ENCODE assay signal across 17 cellular contexts in the genomic region with DNA sequence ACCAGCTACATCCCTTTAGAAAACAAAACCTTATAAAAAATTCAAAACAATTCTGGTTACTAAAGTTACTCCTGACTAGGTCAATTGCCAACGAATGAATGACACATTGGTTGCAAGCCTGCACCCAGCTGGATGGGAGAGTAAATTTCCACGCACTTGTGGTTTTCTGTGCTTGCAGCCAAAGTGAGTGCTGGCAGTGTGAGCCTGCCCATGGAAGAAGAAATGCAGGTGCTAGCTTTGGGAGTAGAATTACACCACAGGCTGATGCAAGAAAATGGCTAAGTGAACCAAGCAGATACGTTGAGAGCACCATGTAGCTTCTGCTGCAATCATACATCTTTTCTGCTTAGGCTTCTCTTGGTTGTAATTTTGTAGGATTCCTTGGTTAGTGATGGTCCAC.
DNase-seq lines count a peak whose midpoint lies in the region; ATAC-seq and TF ChIP-seq lines count a peak whose summit lies in the region.
"Had no signal": no experiment of that assay in that cellular context is flagged by ENCODE, and none has a peak within 500 bp of the region (broad histone marks: within the 10 kb centered on the region; RNA-seq: fewer than 3 reads in every experiment).

No MANE protein-coding gene starts in this region.

- in situ Hi-C loops in brain microvascular endothelial cell (cut with HindIII; ENCODE audit: low pct_ligation_motif_present, low sequenced_read_pairs) = no loop called here

- H3K4me1 ChIP-seq in effector memory CD4-positive, alpha-beta T cell (ENCODE audit: control insufficient read depth, insufficient read depth, low read length, poor library complexity, severe bottlenecking) = no peaks in the 10 kb centered on the region
- H3K4me1 ChIP-seq: adrenal gland, gastroesophageal sphincter had no signal

- H3K36me3 Mint-ChIP-seq in activated T-cell treated with anti-CD3 and anti-CD28 coated beads, Interleukin-2, amount 50 U/mL, for 72 hours (ENCODE audit: insufficient read depth in 2 of 2) = no peaks in the 10 kb centered on the region

- no peak for ATAC-seq in HG02840 (IDR thresholded peaks at IDR 0.05; ENCODE audit: low FRiP score, unreplicated experiment)
- ATAC-seq in activated T-cell treated with anti-CD3 and anti-CD28 coated beads, Interleukin-2, amount 50 U/mL, for 72 hours (replicated peaks in 1 of 2) = no peak
- ATAC-seq: gastroesophageal sphincter, GM12878 had no signal

- H3K27me3 ChIP-seq in brain microvascular endothelial cell (replicated peaks) = no peaks in the 10 kb centered on the region
- H3K27me3 ChIP-seq in effector memory CD4-positive, alpha-beta T cell (replicated peaks; ENCODE audit: control insufficient read depth, insufficient read depth, low read length, poor library complexity, severe bottlenecking) = no peaks in the 10 kb centered on the region
- H3K27me3 ChIP-seq: adrenal gland had no signal

- peak; percentile 56 for DNase-seq in AG10803 (ENCODE audit: low read depth)
- peak; percentile 72 for DNase-seq in HT1080 (ENCODE audit: low read depth)
- peak; percentile 62 for DNase-seq in RPMI7951 (ENCODE audit: low read depth)
- DNase-seq in glomerular visceral epithelial cell (ENCODE audit: extremely low spot score) = peak; percentile 1
- no peak for DNase-seq in activated T-cell treated with anti-CD3 and anti-CD28 coated beads, Interleukin-2, amount 50 U/mL, for 72 hours
- no peak for DNase-seq in brain microvascular endothelial cell
- no peak for DNase-seq in effector memory CD4-positive, alpha-beta T cell
- DNase-seq: activated T-cell treated with anti-CD3 and anti-CD28 coated beads, Interleukin-2, amount 50 U/mL, for 24 hours; adrenal gland; KBM-7; kidney glomerular epithelial cell; NCI-H2029 treated with DMSO at 0.1 percent for 48 hours; SW 1271 had no signal

- H3K27me3 Mint-ChIP-seq in activated T-cell treated with anti-CD3 and anti-CD28 coated beads, Interleukin-2, amount 50 U/mL, for 72 hours (ENCODE audit: low read depth) = peaks cover 39% of the 10 kb centered on the region

- TF ChIP-seq CTCF in AG10803 (conservative IDR thresholded peaks at IDR 0.05; ENCODE audit: low read length) (no peak), brain microvascular endothelial cell (IDR thresholded peaks at IDR 0.05; ENCODE audit: low read depth, low read length, missing control alignments) (no peak)

- H3K4me3 ChIP-seq in AG10803 (ENCODE audit: low read length) (no peak overlapping the region), brain microvascular endothelial cell (ENCODE audit: low read depth, low read length) (no peak overlapping the region)
- no peak overlapping the region for H3K4me3 ChIP-seq in effector memory CD4-positive, alpha-beta T cell (ENCODE audit: insufficient read depth, low read depth, low read length, poor library complexity, severe bottlenecking)
- H3K4me3 ChIP-seq: adrenal gland, gastroesophageal sphincter, GM12878 had no signal

- peaks cover 0 to 2% of the 10 kb centered on the region in 2 donors for H3K9me3 Mint-ChIP-seq in activated T-cell treated with anti-CD3 and anti-CD28 coated beads, Interleukin-2, amount 50 U/mL, for 72 hours
- H3K9me3 Mint-ChIP-seq: activated T-cell treated with anti-CD3 and anti-CD28 coated beads, Interleukin-2, amount 50 U/mL, for 24 hours had no signal

- no peak overlapping the region for H3K27ac Mint-ChIP-seq in activated T-cell treated with anti-CD3 and anti-CD28 coated beads, Interleukin-2, amount 50 U/mL, for 72 hours
- H3K27ac Mint-ChIP-seq: activated T-cell treated with anti-CD3 and anti-CD28 coated beads, Interleukin-2, amount 50 U/mL, for 24 hours; progenitor cell of endocrine pancreas had no signal

- H3K4me1 Mint-ChIP-seq in activated T-cell treated with anti-CD3 and anti-CD28 coated beads, Interleukin-2, amount 50 U/mL, for 72 hours (ENCODE audit: low read depth) = no peaks in the 10 kb centered on the region

- H3K9me3 ChIP-seq in effector memory CD4-positive, alpha-beta T cell (ENCODE audit: control insufficient read depth, low read length) = no peaks in the 10 kb centered on the region
- H3K9me3 ChIP-seq: adrenal gland, gastroesophageal sphincter had no signal

- no peak overlapping the region for H3K27ac ChIP-seq in brain microvascular endothelial cell
- no peak overlapping the region for H3K27ac ChIP-seq in effector memory CD4-positive, alpha-beta T cell (ENCODE audit: insufficient read depth, low read length, poor library complexity, severe bottlenecking)
- H3K27ac ChIP-seq: adrenal gland, gastroesophageal sphincter had no signal

- no peak overlapping the region for H3K4me3 Mint-ChIP-seq in activated T-cell treated with anti-CD3 and anti-CD28 coated beads, Interleukin-2, amount 50 U/mL, for 72 hours
- H3K4me3 Mint-ChIP-seq: activated T-cell treated with anti-CD3 and anti-CD28 coated beads, Interleukin-2, amount 50 U/mL, for 24 hours had no signal

- no peaks in the 10 kb centered on the region for H3K36me3 ChIP-seq in brain microvascular endothelial cell (replicated peaks)
- no peaks in the 10 kb centered on the region for H3K36me3 ChIP-seq in effector memory CD4-positive, alpha-beta T cell (ENCODE audit: control insufficient read depth, insufficient read depth, low read length)
- H3K36me3 ChIP-seq: adrenal gland, gastroesophageal sphincter had no signal

Comparison
In these comparisons a context has a peak if more than half of its experiments do, and no peak if none do; other contexts are left out.
1. DNase-seq: peak in AG10803 (single experiment), HT1080 (single experiment), RPMI7951 (single experiment) and glomerular visceral epithelial cell (single experiment); none in activated T-cell treated with anti-CD3 and anti-CD28 coated beads, Interleukin-2, amount 50 U/mL, for 72 hours (0 of 2), brain microvascular endothelial cell (single experiment) and effector memory CD4-positive, alpha-beta T cell (0 of 3).